In the genomic region with DNA sequence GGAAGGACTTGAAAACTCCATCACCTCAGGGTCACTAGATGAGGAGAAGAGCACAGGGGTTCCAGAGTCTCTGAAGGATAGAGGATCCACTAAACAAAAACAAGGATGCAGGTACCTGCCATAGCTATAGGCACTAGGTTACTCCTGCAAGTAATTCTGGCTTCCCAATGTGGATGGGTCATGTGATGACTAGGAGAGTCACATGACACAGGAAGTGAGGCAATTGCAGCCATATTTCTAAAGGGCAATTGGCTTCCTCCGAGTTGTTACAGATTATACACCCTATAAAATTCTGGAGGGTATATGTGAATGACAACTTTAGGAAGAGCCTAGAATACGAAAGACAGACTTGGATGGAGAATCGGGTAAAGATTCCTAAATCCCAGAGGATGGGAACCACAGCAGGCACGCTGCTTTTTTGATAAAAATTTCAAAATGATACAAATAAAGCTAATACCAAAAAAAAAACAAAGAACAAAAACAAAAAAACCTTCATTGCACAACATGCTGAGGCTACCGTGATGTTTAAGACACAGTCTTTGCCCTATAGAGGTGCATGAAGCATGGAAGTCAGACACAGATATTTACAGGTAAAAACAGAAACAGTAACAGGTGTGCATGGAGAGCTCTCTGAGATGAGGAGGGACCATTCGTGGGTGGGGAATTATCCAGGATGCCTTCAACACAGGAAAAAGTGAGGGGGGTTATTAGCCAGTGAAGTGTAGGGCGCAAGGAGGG, we compare ENCODE assay signal across 8 cellular contexts.
DNase-seq lines count a peak whose midpoint lies in the region; ATAC-seq and TF ChIP-seq lines count a peak whose summit lies in the region.

No MANE protein-coding gene starts in this region.

- TF ChIP-seq CTCF in brain microvascular endothelial cell (IDR thresholded peaks at IDR 0.05; ENCODE audit: low read depth, low read length, missing control alignments) (no peak), GM13977 (IDR thresholded peaks at IDR 0.05; ENCODE audit: extremely low read depth, insufficient read depth, missing control alignments) (no peak)

- in situ Hi-C loops in brain microvascular endothelial cell (cut with HindIII; ENCODE audit: low pct_ligation_motif_present, low sequenced_read_pairs) = no loop called here
- in situ Hi-C loops in GM13977 (cut with MboI; ENCODE audit: low pct_unique_long_range_greater_than_20kb, low sequenced_read_pairs, unreplicated experiment) = no loop called here

- H3K27ac ChIP-seq in brain microvascular endothelial cell = no peak overlapping the region

- CTCF ChIA-PET in activated naive CD4-positive, alpha-beta T cell treated with anti-CD3 and anti-CD28 coated beads, Interleukin-2, amount 10 ng/mL, durations not matched to agents 7 days and 5 days (lab: Charles Lee) = interaction anchor here (0.6 to 2.7 kb wide), 2 partner anchors 13 to 44 kb away, joined by 4 to 8 read pairs; no protein-coding TSS in a partner anchor

- no peaks in the 10 kb centered on the region for H3K36me3 ChIP-seq in brain microvascular endothelial cell (replicated peaks)

- ATAC-seq in stimulated activated effector memory CD8-positive, alpha-beta T cell treated with anti-CD3 and anti-CD28 coated beads, Interleukin-12 subunit alpha, Interleukin-12 subunit beta, amount 100 ng/mL, for 72 hours = no peak
- no peak for ATAC-seq in HG03565 (IDR thresholded peaks at IDR 0.05; ENCODE audit: unreplicated experiment)

- H3K4me3 Mint-ChIP-seq in activated naive CD4-positive, alpha-beta T cell treated with anti-CD3 and anti-CD28 coated beads, Interleukin-2, amount 10 ng/mL, durations not matched to agents 7 days and 5 days = no peak overlapping the region
- H3K4me3 Mint-ChIP-seq in stimulated activated effector memory CD8-positive, alpha-beta T cell treated with anti-CD3 and anti-CD28 coated beads, Interleukin-12 subunit alpha, Interleukin-12 subunit beta, amount 100 ng/mL, for 72 hours = no peak overlapping the region

- no peaks in the 10 kb centered on the region for H3K27me3 ChIP-seq in brain microvascular endothelial cell (replicated peaks)

- H3K4me1 Mint-ChIP-seq in activated naive CD4-positive, alpha-beta T cell treated with anti-CD3 and anti-CD28 coated beads, Interleukin-2, amount 10 ng/mL, durations not matched to agents 7 days and 5 days = peaks cover 44% of the 10 kb centered on the region
- H3K4me1 Mint-ChIP-seq in stimulated activated effector memory CD8-positive, alpha-beta T cell treated with anti-CD3 and anti-CD28 coated beads, Interleukin-12 subunit alpha, Interleukin-12 subunit beta, amount 100 ng/mL, for 72 hours = peaks cover 19% of the 10 kb centered on the region

- DNase-seq in activated naive CD4-positive, alpha-beta T cell treated with anti-CD3 and anti-CD28 coated beads, Interleukin-2, amount 10 ng/mL, durations not matched to agents 7 days and 5 days = peak; percentile 49
- DNase-seq in activated naive CD4-positive, alpha-beta T cell treated with Interleukin-2 at 50 U/mL for 16 hours = no peak
- DNase-seq in NCI-H510A (lab: John Stamatoyannopoulos, UW) = peak; percentile 41
- peak; percentile 66 for DNase-seq in brain microvascular endothelial cell
- peak; percentile 75 for DNase-seq in iPS-NIHi11 (ENCODE audit: low spot score)
- DNase-seq in stimulated activated effector memory CD8-positive, alpha-beta T cell treated with anti-CD3 and anti-CD28 coated beads, Interleukin-12 subunit alpha, Interleukin-12 subunit beta, amount 100 ng/mL, for 72 hours (ENCODE audit: low spot score in 2 of 2) = no peak
- DNase-seq in GM13977 (ENCODE audit: low spot score) = no peak

- no peaks in the 10 kb centered on the region for H3K9me3 Mint-ChIP-seq in activated naive CD4-positive, alpha-beta T cell treated with anti-CD3 and anti-CD28 coated beads, Interleukin-2, amount 10 ng/mL, durations not matched to agents 7 days and 5 days
- H3K9me3 Mint-ChIP-seq in stimulated activated effector memory CD8-positive, alpha-beta T cell treated with anti-CD3 and anti-CD28 coated beads, Interleukin-12 subunit alpha, Interleukin-12 subunit beta, amount 100 ng/mL, for 72 hours = no peaks in the 10 kb centered on the region

- peak overlapping the region; percentile 3 for H3K4me3 ChIP-seq in brain microvascular endothelial cell (ENCODE audit: low read depth, low read length)

- H3K36me3 Mint-ChIP-seq in activated naive CD4-positive, alpha-beta T cell treated with anti-CD3 and anti-CD28 coated beads, Interleukin-2, amount 10 ng/mL, durations not matched to agents 7 days and 5 days = peaks cover 20% of the 10 kb centered on the region
- H3K36me3 Mint-ChIP-seq in stimulated activated effector memory CD8-positive, alpha-beta T cell treated with anti-CD3 and anti-CD28 coated beads, Interleukin-12 subunit alpha, Interleukin-12 subunit beta, amount 100 ng/mL, for 72 hours = peaks cover 5% of the 10 kb centered on the region

- no peaks in the 10 kb centered on the region for H3K27me3 Mint-ChIP-seq in activated naive CD4-positive, alpha-beta T cell treated with anti-CD3 and anti-CD28 coated beads, Interleukin-2, amount 10 ng/mL, durations not matched to agents 7 days and 5 days

- H3K27ac Mint-ChIP-seq in activated naive CD4-positive, alpha-beta T cell treated with anti-CD3 and anti-CD28 coated beads, Interleukin-2, amount 10 ng/mL, durations not matched to agents 7 days and 5 days = peak overlapping the region; percentile 81
- H3K27ac Mint-ChIP-seq in stimulated activated effector memory CD8-positive, alpha-beta T cell treated with anti-CD3 and anti-CD28 coated beads, Interleukin-12 subunit alpha, Interleukin-12 subunit beta, amount 100 ng/mL, for 72 hours = peak overlapping the region; percentile 74

Comparison
In these comparisons a context has a peak if more than half of its experiments do, and no peak if none do; other contexts are left out.
1. DNase-seq: peak in activated naive CD4-positive, alpha-beta T cell treated with anti-CD3 and anti-CD28 coated beads, Interleukin-2, amount 10 ng/mL, durations not matched to agents 7 days and 5 days (single experiment), NCI-H510A (single experiment), brain microvascular endothelial cell (single experiment) and iPS-NIHi11 (single experiment); none in activated naive CD4-positive, alpha-beta T cell treated with Interleukin-2 at 50 U/mL for 16 hours (single experiment), stimulated activated effector memory CD8-positive, alpha-beta T cell treated with anti-CD3 and anti-CD28 coated beads, Interleukin-12 subunit alpha, Interleukin-12 subunit beta, amount 100 ng/mL, for 72 hours (0 of 2) and GM13977 (single experiment).